In the genomic region with DNA sequence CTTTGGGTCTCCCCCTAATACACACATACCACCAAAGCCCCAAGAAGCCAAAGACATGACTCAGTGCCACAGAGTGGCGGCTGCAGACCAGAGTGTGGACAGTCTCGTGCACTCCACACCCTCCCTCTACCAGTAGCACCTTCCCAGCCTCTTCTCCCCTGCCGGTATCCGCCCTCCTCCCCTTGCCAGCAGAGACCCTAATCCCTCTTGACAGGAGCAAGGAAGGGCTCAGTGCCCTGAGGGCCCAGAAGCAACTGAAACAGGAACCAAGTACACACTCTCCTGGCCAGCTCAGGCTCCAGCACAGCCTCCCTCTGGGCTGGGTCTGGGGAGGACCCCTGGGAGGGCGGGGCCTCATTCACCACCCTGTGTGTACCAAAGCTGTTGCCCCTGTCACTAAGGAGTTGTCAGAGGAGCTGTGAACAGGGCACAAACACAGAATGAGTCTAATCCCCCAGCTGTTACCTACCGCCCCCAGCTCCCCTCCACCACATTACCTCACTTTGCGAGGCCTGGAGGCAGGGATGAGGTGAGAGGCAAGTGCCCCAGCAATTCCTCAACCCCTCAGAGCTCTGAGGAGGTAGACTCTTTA, we compare ENCODE assay signal across 14 cellular contexts. TPM values are rescaled to one million over a fixed set of nuclear protein-coding genes. Genes with fewer than 3 reads are reported as not detected.
DNase-seq lines count a peak whose midpoint lies in the region; ATAC-seq, FAIRE-seq and TF ChIP-seq lines count a peak whose summit lies in the region.
"Had no signal": no experiment of that assay in that cellular context is flagged by ENCODE, and none has a peak within 500 bp of the region (broad histone marks: within the 10 kb centered on the region; RNA-seq: fewer than 3 reads in every experiment).

No MANE protein-coding gene starts in this region.

- H4K20me1 ChIP-seq in neural progenitor cell (ENCODE audit: low read depth) = peaks cover 22% of the 10 kb centered on the region

- no peaks in the 10 kb centered on the region for H3K27me3 ChIP-seq in CD4-positive, alpha-beta T cell (ENCODE audit: control insufficient read depth, insufficient read depth, low read length)
- H3K27me3 ChIP-seq in NT2/D1 (ENCODE audit: insufficient read depth, insufficient read length) (no peaks in the 10 kb centered on the region), ovary (no peaks in the 10 kb centered on the region), neural progenitor cell (no peaks in the 10 kb centered on the region), small intestine (ENCODE audit: control insufficient read depth in 2 of 2, insufficient read depth in 2 of 2, low read length in 2 of 2) (no peaks in the 10 kb centered on the region)

- peaks cover 93% of the 10 kb centered on the region for H3K36me3 Mint-ChIP-seq in CD4-positive, alpha-beta T cell (ENCODE audit: low read depth)
- peaks cover 40% of the 10 kb centered on the region for H3K36me3 Mint-ChIP-seq in endothelial cell (ENCODE audit: low read depth, unreplicated experiment)
- peaks cover 23% of the 10 kb centered on the region for H3K36me3 Mint-ChIP-seq in neural progenitor cell
- H3K36me3 Mint-ChIP-seq: activated naive CD8-positive, alpha-beta T cell had no signal

- FAIRE-seq in RCC 7860 (lab: Jason Lieb, UNC) = no peak
- FAIRE-seq in small intestine (lab: Jason Lieb, UNC) = no peak

- WGBS in ovary, 3 donors = 79 to 88% (median 86%) methylated on average over 7 of the region's 7 CpGs
- WGBS in small intestine, 3 donors = 85 to 89% (median 87%) methylated on average over 7 of the region's 7 CpGs

- H3K9ac ChIP-seq in NT2/D1 (ENCODE audit: insufficient read length, low read depth) (peak overlapping the region; percentile 23), neural progenitor cell (no peak overlapping the region)

- intact Hi-C loops in CD4-positive, alpha-beta T cell (cut with DNase I, micrococcal nuclease) = no loop called here
- intact Hi-C loops in ovary (cut with DNase I) = no loop called here

- no peak for DNase-seq in CD4-positive, alpha-beta T cell
- DNase-seq in NT2/D1 (ENCODE audit: low read depth, low spot score) = no peak
- DNase-seq in endothelial cell (ENCODE audit: low spot score) = no peak
- peak in 4 of 5 donors; percentile 26 to 42 (median 33) for DNase-seq in ovary
- no peak for DNase-seq in RCC 7860 (ENCODE audit: low spot score)
- DNase-seq in neural progenitor cell (ENCODE audit: low spot score) = no peak
- DNase-seq in GM19240 (ENCODE audit: insufficient read length, low spot score) = no peak
- no peak for DNase-seq in small intestine
- DNase-seq: activated CD4-positive, alpha-beta T cell treated with anti-CD3 and anti-CD28 coated beads for 4 hours; AML-193; SHP77 treated with DMSO at 0.1 percent for 48 hours; stimulated activated CD8-positive, alpha-beta memory T cell treated with anti-CD3 and anti-CD28 coated beads, Interleukin-4, amount 100 ng/mL, for 48 hours had no signal

- H3K36me3 ChIP-seq in NT2/D1 (ENCODE audit: insufficient read depth, insufficient read length, low read length) (peaks cover 31% of the 10 kb centered on the region), ovary (no peaks in the 10 kb centered on the region), neural progenitor cell (no peaks in the 10 kb centered on the region), small intestine (ENCODE audit: control insufficient read depth in 2 of 2, insufficient read depth in 2 of 2, low read length in 2 of 2) (peaks cover 4 to 15% of the 10 kb centered on the region in 2 donors)

- H3K9me3 Mint-ChIP-seq in CD4-positive, alpha-beta T cell = no peaks in the 10 kb centered on the region
- H3K9me3 Mint-ChIP-seq in endothelial cell (ENCODE audit: unreplicated experiment) (no peaks in the 10 kb centered on the region), neural progenitor cell (peaks cover 2% of the 10 kb centered on the region)

- H3K4me2 ChIP-seq in neural progenitor cell = no peak overlapping the region

- no peak for ATAC-seq in CD4-positive, alpha-beta T cell (ENCODE audit: poor library complexity)

- no peak for TF ChIP-seq EP300 in ovary (IDR thresholded peaks at IDR 0.05)

- no peak overlapping the region for H2AFZ ChIP-seq in neural progenitor cell (replicated peaks)

- no peak for TF ChIP-seq POLR2A in ovary (IDR thresholded peaks at IDR 0.05)

- no peak overlapping the region for H3K27ac ChIP-seq in CD4-positive, alpha-beta T cell (ENCODE audit: low read depth, low read length)
- peak overlapping the region; percentile 71 to 75 for H3K27ac ChIP-seq in ovary
- H3K27ac ChIP-seq in neural progenitor cell = no peak overlapping the region
- H3K27ac ChIP-seq in small intestine (ENCODE audit: low read depth in 1 of 2, low read length in 1 of 2) = peak overlapping the region in 1 of 2 donors; percentile 64

- CTCF ChIA-PET in CD4-positive, alpha-beta T cell (lab: Charles Lee) = no interaction called here

- no peak for TF ChIP-seq CTCF in CD4-positive, alpha-beta T cell (IDR thresholded peaks at IDR 0.05)
- no peak for TF ChIP-seq CTCF in endothelial cell (IDR thresholded peaks at IDR 0.05; ENCODE audit: unreplicated experiment)
- TF ChIP-seq CTCF in ovary (IDR thresholded peaks at IDR 0.05) = no peak
- no peak for TF ChIP-seq CTCF in neural progenitor cell (IDR thresholded peaks at IDR 0.05)

- peaks cover 16% of the 10 kb centered on the region for H3F3A ChIP-seq in neural progenitor cell (ENCODE audit: low read depth)

- peak overlapping the region; percentile 42 for H3K27ac Mint-ChIP-seq in CD4-positive, alpha-beta T cell
- H3K27ac Mint-ChIP-seq in endothelial cell (ENCODE audit: unreplicated experiment) (peak overlapping the region; percentile 54), neural progenitor cell (no peak overlapping the region)
- H3K27ac Mint-ChIP-seq: activated naive CD8-positive, alpha-beta T cell had no signal

- no peaks in the 10 kb centered on the region for H3K27me3 Mint-ChIP-seq in CD4-positive, alpha-beta T cell
- H3K27me3 Mint-ChIP-seq in endothelial cell (ENCODE audit: unreplicated experiment) (peaks cover 16% of the 10 kb centered on the region), neural progenitor cell (ENCODE audit: insufficient read depth, low read depth) (peaks cover 8% of the 10 kb centered on the region)
- H3K27me3 Mint-ChIP-seq: activated naive CD8-positive, alpha-beta T cell had no signal

- POLR2A ChIA-PET in CD4-positive, alpha-beta T cell (lab: Charles Lee) = interaction anchor here (1.0 kb wide), 1 partner anchor 9 kb away, joined by 3 read pairs; a partner anchor contains a TSS

- H3K4me1 ChIP-seq in NT2/D1 (ENCODE audit: insufficient read depth, insufficient read length) (peaks cover 41% of the 10 kb centered on the region), ovary (ENCODE audit: insufficient read depth) (peaks cover 43% of the 10 kb centered on the region), neural progenitor cell (peaks cover 19% of the 10 kb centered on the region), small intestine (ENCODE audit: control insufficient read depth in 2 of 2, insufficient read depth in 1 of 2, low read depth in 1 of 2, low read length in 1 of 2) (peaks cover 0 to 2% of the 10 kb centered on the region in 2 donors)

- peak overlapping the region; percentile 43 for H3K4me3 Mint-ChIP-seq in CD4-positive, alpha-beta T cell
- no peak overlapping the region for H3K4me3 Mint-ChIP-seq in endothelial cell (ENCODE audit: unreplicated experiment)
- no peak overlapping the region for H3K4me3 Mint-ChIP-seq in neural progenitor cell
- H3K4me3 Mint-ChIP-seq: activated naive CD8-positive, alpha-beta T cell had no signal

- no peak overlapping the region for H3K4me3 ChIP-seq in NT2/D1 (ENCODE audit: insufficient read length, low read depth)
- H3K4me3 ChIP-seq in ovary = no peak overlapping the region
- H3K4me3 ChIP-seq in neural progenitor cell = no peak overlapping the region
- H3K4me3 ChIP-seq in small intestine (ENCODE audit: low read depth in 1 of 2, low read length in 2 of 2) = no peak overlapping the region

- H3K79me2 ChIP-seq in neural progenitor cell (ENCODE audit: low read depth) = no peaks in the 10 kb centered on the region

- H3K4me1 Mint-ChIP-seq in CD4-positive, alpha-beta T cell (ENCODE audit: low read depth) = peaks cover 23% of the 10 kb centered on the region
- H3K4me1 Mint-ChIP-seq in endothelial cell (ENCODE audit: unreplicated experiment) (peaks cover 35% of the 10 kb centered on the region), neural progenitor cell (peaks cover 38% of the 10 kb centered on the region)

- H3K9me3 ChIP-seq in CD4-positive, alpha-beta T cell (ENCODE audit: control insufficient read depth, low read length) = no peaks in the 10 kb centered on the region
- no peaks in the 10 kb centered on the region for H3K9me3 ChIP-seq in NT2/D1 (ENCODE audit: insufficient read depth, low read length)
- no peaks in the 10 kb centered on the region for H3K9me3 ChIP-seq in ovary
- H3K9me3 ChIP-seq in neural progenitor cell (ENCODE audit: low read depth) = no peaks in the 10 kb centered on the region
- H3K9me3 ChIP-seq in small intestine (ENCODE audit: control insufficient read depth, low read depth) = no peaks in the 10 kb centered on the region

RNA-seq across cellular contexts. Expression of a gene that starts 8.2 kb away (rescaled TPM):
- 10 to 100 TPM; 17.7 to 21.0 TPM for total RNA-seq in CD4-positive, alpha-beta T cell
- total RNA-seq in endothelial cell (ENCODE audit: unreplicated experiment) = 10.5 TPM
- total RNA-seq in ovary = 10 to 100 TPM; 28.5 to 88.1 (median 79.9) TPM
- polyA plus RNA-seq in ovary = 10 to 100 TPM; 36.9 to 39.9 TPM
- 5.4 and 6.7 TPM in 2 replicates for total RNA-seq in neural progenitor cell (ENCODE audit: low replicate concordance)
- polyA plus RNA-seq in small intestine = 10 to 100 TPM; 19.7 to 37.6 (median 20.3) TPM

RNA-seq across cellular contexts. Expression of a gene that starts 21.1 kb away (rescaled TPM):
- total RNA-seq in CD4-positive, alpha-beta T cell = 1 to 10 TPM; 2.3 to 3.0 TPM
- total RNA-seq in endothelial cell (ENCODE audit: unreplicated experiment) (112 TPM), ovary (100 to 1,000 TPM in 6 of 7 donors, 10 to 100 TPM in 1; 88.7 to 255 (median 190) TPM), neural progenitor cell (ENCODE audit: low replicate concordance) (0.24 and 0.28 TPM in 2 replicates)
- polyA plus RNA-seq in ovary (100 to 1,000 TPM in 1 of 2 donors, 10 to 100 TPM in 1; 66.8 to 161 TPM), small intestine (10 to 100 TPM in 2 of 3 donors, 1 to 10 TPM in 1; 5.8 to 52.9 (median 18.4) TPM)

RNA-seq across cellular contexts. Expression of a gene that starts 26.5 kb away (rescaled TPM):
- total RNA-seq in CD4-positive, alpha-beta T cell = under 1 TPM in 1 of 2 experiments, not detected in 1; 0.49 TPM
- total RNA-seq in endothelial cell (ENCODE audit: unreplicated experiment) (21.1 TPM), ovary (100 to 1,000 TPM in 6 of 7 donors, 10 to 100 TPM in 1; 81.3 to 685 (median 224) TPM), neural progenitor cell (ENCODE audit: low replicate concordance) (2.5 and 2.6 TPM in 2 replicates)
- polyA plus RNA-seq in ovary (100 to 1,000 TPM in 1 of 2 donors, 10 to 100 TPM in 1; 78.9 to 112 TPM), small intestine (100 to 1,000 TPM in 1 of 3 donors, 1 to 10 TPM in 2; 3.4 to 135 (median 8.4) TPM)

RNA-seq across cellular contexts. Expression of a gene that starts 32.3 kb away (rescaled TPM):
- under 1 TPM; 0.22 to 0.49 TPM for total RNA-seq in CD4-positive, alpha-beta T cell
- total RNA-seq in endothelial cell (ENCODE audit: unreplicated experiment) (not detected), ovary (under 1 TPM in 3 of 7 donors, not detected in 4; 0.17 to 0.72 (median 0.53) TPM), neural progenitor cell (ENCODE audit: low replicate concordance) (not detected in 2 replicates)
- polyA plus RNA-seq in ovary (under 1 TPM; 0.07 to 0.28 TPM), small intestine (10 to 100 TPM in 2 of 3 donors, 1 to 10 TPM in 1; 4.2 to 94.0 (median 77.4) TPM)
- total RNA-seq: kidney epithelial cell had no signal

Comparison
In these comparisons a context has a peak if more than half of its experiments do, and no peak if none do; other contexts are left out.
1. DNase-seq: peak in ovary (4 of 5); none in CD4-positive, alpha-beta T cell (0 of 10), NT2/D1 (single experiment), endothelial cell (single experiment), RCC 7860 (single experiment), neural progenitor cell (single experiment), GM19240 (single experiment) and small intestine (single experiment).
2. H3K27ac ChIP-seq: peak in ovary (2 of 2); none in CD4-positive, alpha-beta T cell (single experiment) and neural progenitor cell (single experiment).
3. RNA of a gene that starts 21.1 kb away (total RNA-seq): 88.7 to 255 TPM in ovary and 112 TPM in endothelial cell (single experiment); 2.3 to 3.0 TPM in CD4-positive, alpha-beta T cell and 0.24 to 0.28 TPM in neural progenitor cell; every median in the first group is over 10 times any median in the second.